In genomic region chrX:101407748-101408529, GRCh38 we compare ENCODE assay signal across 8 cellular contexts. TPM values are rescaled to one million over a fixed set of nuclear protein-coding genes. Genes with fewer than 3 reads are reported as not detected.
DNase-seq lines count a peak whose midpoint lies in the region; ATAC-seq and TF ChIP-seq lines count a peak whose summit lies in the region.

Gene GLA, minus strand, starts transcription at chrX:101407925. Its CDS starts 22 bp downstream, at chrX:101407903.
Gene HNRNPH2, plus strand, starts transcription at chrX:101408222. Its CDS starts 3,767 bp downstream, at chrX:101411989.

- no peaks in the 10 kb centered on the region for H3K9me3 ChIP-seq in left lung

- peak in 1 of 2 donors; percentile 15 for TF ChIP-seq CTCF in left lung (IDR thresholded peaks at IDR 0.05)

- peak within 1 kb of the TSS; percentile 93 to 95 for H3K27ac ChIP-seq in left lung

- H3K36me3 ChIP-seq in left lung = peaks cover 0 to 18% of the 10 kb centered on the region in 2 donors

- H3K27me3 ChIP-seq in left lung = no peaks in the 10 kb centered on the region

- intact Hi-C loops in left lung (cut with DNase I) = no loop called here

- peaks cover 3 to 18% of the 10 kb centered on the region in 2 donors for H3K4me1 ChIP-seq in left lung

- DNase-seq in C1 segment of cervical spinal cord (lab: John Stamatoyannopoulos, UW) (peak; percentile 29 to 94 (median 82)), NCI-H774 (lab: John Stamatoyannopoulos, UW) (peak; percentile 91), dermis blood vessel endothelial cell (peak; percentile 98), left lung (peak; percentile 85 to 89)
- DNase-seq in activated CD4-positive, alpha-beta T cell treated with anti-CD3 and anti-CD28 coated beads, Interleukin-2, amount 50 U/mL, for 4 hours = peak; percentile 82 to 83
- DNase-seq in stimulated activated CD4-positive, alpha-beta T cell treated with anti-CD3 and anti-CD28 coated beads, Interleukin-2, amount 100 ng/mL, for 48 hours = peak; percentile 74 to 76

- peak; percentile 95 for ATAC-seq in GM19395 (IDR thresholded peaks at IDR 0.05; ENCODE audit: unreplicated experiment)
- peak; percentile 88 for ATAC-seq in HG03565 (IDR thresholded peaks at IDR 0.05; ENCODE audit: unreplicated experiment)
- peak; percentile 95 for ATAC-seq in left lung

- peak within 1 kb of the TSS; percentile 40 to 56 for H3K4me3 ChIP-seq in left lung

RNA-seq across cellular contexts. Expression of gene GLA, which starts in this region (rescaled TPM):
- total RNA-seq in dermis blood vessel endothelial cell (26.8 and 29.3 TPM in 2 replicates), left lung (10 to 100 TPM; 30.1 to 57.7 TPM)

RNA-seq across cellular contexts. Expression of gene HNRNPH2, which starts in this region (rescaled TPM):
- total RNA-seq in dermis blood vessel endothelial cell (90.0 and 99.7 TPM in 2 replicates), left lung (10 to 100 TPM; 66.2 to 71.5 TPM)

Comparison
In these comparisons a context has a peak if more than half of its experiments do, and no peak if none do; other contexts are left out.
1. Peak in every context shown above with its lines: DNase-seq, ATAC-seq, H3K4me3 ChIP-seq and H3K27ac ChIP-seq.